In genomic region chr6:73790572-73790971, GRCh38 we compare ENCODE assay signal across 31 cellular contexts.
"Had no signal": no experiment of that assay in that cellular context is flagged by ENCODE, and none has a peak within 500 bp of the region (broad histone marks: within the 10 kb centered on the region; RNA-seq: fewer than 3 reads in every experiment).

No MANE protein-coding gene starts in this region.

- ATAC-seq: activated CD4-positive, alpha-beta T cell treated with anti-CD3 and anti-CD28 coated beads for 36 hours; activated CD4-positive, CD25-positive, alpha-beta regulatory T cell treated with anti-CD3 and anti-CD28 coated beads, Interleukin-2, amount 50 U/mL, for 24 hours; activated CD8-positive, alpha-beta T cell treated with anti-CD3 and anti-CD28 coated beads, Interleukin-2, amount 10 ng/mL, durations not matched to agents 7 days and 5 days; activated naive CD8-positive, alpha-beta T cell treated with anti-CD3 and anti-CD28 coated beads, Interleukin-2, amount 50 U/mL, for 24 hours; Right ventricle myocardium inferior had no signal

- H3K27me3 Mint-ChIP-seq: activated CD4-positive, alpha-beta T cell treated with anti-CD3 and anti-CD28 coated beads for 36 hours; activated CD4-positive, alpha-beta T cell treated with anti-CD3 and anti-CD28 coated beads, Interleukin-2, amount 10 ng/mL, durations not matched to agents 7 days and 5 days; activated naive CD4-positive, alpha-beta T cell treated with anti-CD3 and anti-CD28 coated beads, Interleukin-2, amount 10 ng/mL, durations not matched to agents 7 days and 5 days; activated naive CD8-positive, alpha-beta T cell; activated naive CD8-positive, alpha-beta T cell treated with anti-CD3 and anti-CD28 coated beads, Interleukin-2, amount 50 U/mL, for 24 hours; activated T-cell treated with anti-CD3 and anti-CD28 coated beads, Interleukin-2, amount 50 U/mL, for 24 hours had no signal

- H3K4me2 ChIP-seq: PC-9 had no signal

- H3K27ac Mint-ChIP-seq: activated CD4-positive, alpha-beta T cell treated with anti-CD3 and anti-CD28 coated beads for 36 hours; activated CD4-positive, alpha-beta T cell treated with anti-CD3 and anti-CD28 coated beads, Interleukin-2, amount 10 ng/mL, durations not matched to agents 7 days and 5 days; activated CD8-positive, alpha-beta T cell treated with anti-CD3 and anti-CD28 coated beads, Interleukin-2, amount 10 ng/mL, durations not matched to agents 7 days and 5 days; activated naive CD4-positive, alpha-beta T cell treated with anti-CD3 and anti-CD28 coated beads, Interleukin-2, amount 10 ng/mL, durations not matched to agents 7 days and 5 days; activated naive CD8-positive, alpha-beta T cell; activated naive CD8-positive, alpha-beta T cell treated with anti-CD3 and anti-CD28 coated beads, Interleukin-2, amount 50 U/mL, for 24 hours; activated T-cell treated with anti-CD3 and anti-CD28 coated beads, Interleukin-2, amount 50 U/mL, for 24 hours; activated T-helper 2 cell treated with anti-CD3 and anti-CD28 coated beads, Interferon-gamma antibody, Interleukin-2, Interleukin-4, amounts not matched to agents 10 μg/mL and 5 μg/mL and 100 μg/mL, durations not matched to agents 14 hours and 24 hours and 36 hours had no signal

- DNase-seq: activated CD4-positive, alpha-beta T cell treated with anti-CD3 and anti-CD28 coated beads for 36 hours; activated CD4-positive, alpha-beta T cell treated with anti-CD3 and anti-CD28 coated beads, Interleukin-2, amount 10 ng/mL, durations not matched to agents 7 days and 5 days; activated CD4-positive, alpha-beta T cell treated with anti-CD3 and anti-CD28 coated beads, Interleukin-2, amount 50 U/mL, for 48 hours; activated CD8-positive, alpha-beta T cell treated with anti-CD3 and anti-CD28 coated beads, Interleukin-2, amount 10 ng/mL, durations not matched to agents 7 days and 5 days; activated gamma-delta T cell; activated naive CD4-positive, alpha-beta T cell treated with anti-CD3 and anti-CD28 coated beads, Interleukin-2, amount 10 ng/mL, durations not matched to agents 7 days and 5 days; activated naive CD8-positive, alpha-beta T cell treated with anti-CD3 and anti-CD28 coated beads, Interleukin-2, amount 50 U/mL, for 24 hours; activated T-cell treated with anti-CD3 and anti-CD28 coated beads, Interleukin-2, amount 50 U/mL, for 24 hours; anterior cingulate cortex; central memory CD4-positive, alpha-beta T cell; NCI-H1092 treated with DMSO at 0.1 percent for 48 hours; NCI-H1417; NCI-H146; NCI-H187; NCI-H2029 treated with DMSO at 0.1 percent for 48 hours; NCI-H2107; NCI-H2171; NCI-H510A; NCI-H526; NCI-H748 treated with DMSO at 0.1 percent for 48 hours; NK-92 treated with Interleukin-12 subunit alpha and Interleukin-12 subunit beta, amount 100 ng/mL, for 24 hours; PC-9; SIG-M5; T1000; WERI-Rb-1 had no signal

- H3K4me1 Mint-ChIP-seq: activated CD4-positive, alpha-beta T cell treated with anti-CD3 and anti-CD28 coated beads for 36 hours; activated naive CD4-positive, alpha-beta T cell treated with anti-CD3 and anti-CD28 coated beads, Interleukin-2, amount 10 ng/mL, durations not matched to agents 7 days and 5 days had no signal

- H3K36me3 Mint-ChIP-seq: activated naive CD8-positive, alpha-beta T cell; brain had no signal

- H3K9me3 Mint-ChIP-seq: activated CD4-positive, alpha-beta T cell treated with anti-CD3 and anti-CD28 coated beads, Interleukin-2, amount 10 ng/mL, durations not matched to agents 7 days and 5 days; activated naive CD4-positive, alpha-beta T cell treated with anti-CD3 and anti-CD28 coated beads, Interleukin-2, amount 10 ng/mL, durations not matched to agents 7 days and 5 days; activated naive CD8-positive, alpha-beta T cell treated with anti-CD3 and anti-CD28 coated beads, Interleukin-2, amount 50 U/mL, for 24 hours; activated T-cell treated with anti-CD3 and anti-CD28 coated beads, Interleukin-2, amount 50 U/mL, for 24 hours; activated T-helper 2 cell treated with anti-CD3 and anti-CD28 coated beads, Interferon-gamma antibody, Interleukin-2, Interleukin-4, amounts not matched to agents 10 μg/mL and 5 μg/mL and 100 μg/mL, durations not matched to agents 14 hours and 24 hours and 36 hours; brain had no signal

- H3K4me3 Mint-ChIP-seq: activated CD4-positive, alpha-beta T cell treated with anti-CD3 and anti-CD28 coated beads for 36 hours; activated CD4-positive, alpha-beta T cell treated with anti-CD3 and anti-CD28 coated beads, Interleukin-2, amount 10 ng/mL, durations not matched to agents 7 days and 5 days; activated CD8-positive, alpha-beta T cell treated with anti-CD3 and anti-CD28 coated beads, Interleukin-2, amount 10 ng/mL, durations not matched to agents 7 days and 5 days; activated naive CD4-positive, alpha-beta T cell treated with anti-CD3 and anti-CD28 coated beads, Interleukin-2, amount 10 ng/mL, durations not matched to agents 7 days and 5 days; activated naive CD8-positive, alpha-beta T cell; activated naive CD8-positive, alpha-beta T cell treated with anti-CD3 and anti-CD28 coated beads, Interleukin-2, amount 50 U/mL, for 24 hours; activated T-cell treated with anti-CD3 and anti-CD28 coated beads, Interleukin-2, amount 50 U/mL, for 24 hours; brain had no signal

- H2AFZ ChIP-seq: PC-9 had no signal

- H3K27ac ChIP-seq: PC-9, RWPE1, WERI-Rb-1 had no signal
